2 cellular contexts compared by ENCODE assay signal in the genomic region with DNA sequence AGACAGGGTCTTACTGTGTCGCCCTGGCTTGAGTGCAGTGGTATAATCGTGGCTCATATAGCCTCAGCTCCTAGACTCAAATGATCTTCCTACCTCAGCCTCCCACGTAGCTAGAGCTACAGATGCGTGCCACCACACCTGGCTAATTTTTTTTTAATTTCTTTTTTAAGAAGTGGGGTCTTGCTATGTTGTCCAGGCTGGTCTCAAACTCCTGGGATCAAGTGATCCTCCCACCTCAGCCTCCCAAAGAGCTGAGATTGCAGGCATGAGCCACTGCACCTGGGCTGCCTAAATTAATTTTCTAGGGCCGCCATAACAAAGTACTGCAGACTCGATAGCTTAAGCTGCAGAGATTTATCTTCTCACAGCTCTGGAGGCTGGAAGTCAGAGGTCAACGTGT.
TF ChIP-seq lines count a peak whose summit lies in the region.

No MANE protein-coding gene starts in this region.

TF ChIP-seq in A549, 52 proteins besides CTCF, POLR2A, EP300 and RAD21:
- TF ChIP-seq FOSB (CRISPR knock-in tag; IDR thresholded peaks at IDR 0.05) (peak; percentile 48; the same call in 1 of the 2 replicates), CBX8 (IDR thresholded peaks at IDR 0.05) (no peak), HOXA7 (CRISPR knock-in tag; IDR thresholded peaks at IDR 0.05) (peak; percentile 63; the same call in 1 of the 2 replicates), TFCP2L1 (CRISPR knock-in tag; IDR thresholded peaks at IDR 0.05) (no peak)

TF ChIP-seq in K562, 482 proteins besides CTCF, POLR2A, EP300 and RAD21:
- TF ChIP-seq ZSCAN29 (IDR thresholded peaks at IDR 0.05) (no peak), RBM25 (IDR thresholded peaks at IDR 0.05; ENCODE audit: low read depth, low read length, severe bottlenecking) (peak; percentile 44), ZNF121 (CRISPR knock-in tag; conservative IDR thresholded peaks at IDR 0.05) (peak; percentile 90), PTTG1 (tag; IDR thresholded peaks at IDR 0.05; ENCODE audit: low read depth) (no peak), PCBP2 (IDR thresholded peaks at IDR 0.05; ENCODE audit: low read depth, low read length, poor library complexity, severe bottlenecking) (no peak), ZNF436 (CRISPR knock-in tag; IDR thresholded peaks at IDR 0.05) (no peak), NR2C2 (CRISPR knock-in tag; IDR thresholded peaks at IDR 0.05) (no peak), NR2C2 (tag; IDR thresholded peaks at IDR 0.05) (peak; percentile 19; the same call in 1 of the 2 replicates), TFAM (CRISPR knock-in tag; conservative IDR thresholded peaks at IDR 0.05) (no peak), BRD4 (IDR thresholded peaks at IDR 0.05) (no peak)
- TF ChIP-seq, protein P1, sequence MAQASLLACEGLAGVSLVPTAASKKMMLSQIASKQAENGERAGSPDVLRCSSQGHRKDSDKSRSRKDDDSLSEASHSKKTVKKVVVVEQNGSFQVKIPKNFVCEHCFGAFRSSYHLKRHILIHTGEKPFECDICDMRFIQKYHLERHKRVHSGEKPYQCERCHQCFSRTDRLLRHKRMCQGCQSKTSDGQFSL (CRISPR knock-in tag; IDR thresholded peaks at IDR 0.05) = no peak
- TF ChIP-seq, protein P1 (tag; IDR thresholded peaks at IDR 0.05) = no peak
- TF ChIP-seq, protein P2, sequence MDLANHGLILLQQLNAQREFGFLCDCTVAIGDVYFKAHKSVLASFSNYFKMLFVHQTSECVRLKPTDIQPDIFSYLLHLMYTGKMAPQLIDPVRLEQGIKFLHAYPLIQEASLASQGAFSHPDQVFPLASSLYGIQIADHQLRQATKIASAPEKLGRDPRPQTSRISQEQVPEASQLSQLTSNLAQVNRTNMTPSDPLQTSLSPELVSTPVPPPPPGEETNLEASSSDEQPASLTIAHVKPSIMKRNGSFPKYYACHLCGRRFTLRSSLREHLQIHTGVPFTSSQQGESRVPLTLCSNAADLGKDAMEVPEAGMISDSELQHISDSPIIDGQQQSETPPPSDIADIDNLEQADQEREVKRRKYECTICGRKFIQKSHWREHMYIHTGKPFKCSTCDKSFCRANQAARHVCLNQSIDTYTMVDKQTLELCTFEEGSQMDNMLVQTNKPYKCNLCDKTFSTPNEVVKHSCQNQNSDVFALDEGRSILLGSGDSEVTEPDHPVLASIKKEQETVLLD (IDR thresholded peaks at IDR 0.05) = no peak
